ENCODE assay signal across 1 cellular context in genomic region chr18:49560277-49561126, GRCh38.
A peak's percentile ranks its signal among the peaks of the same experiment; 100 is the strongest.
TF ChIP-seq lines count a peak whose summit lies in the region.

No MANE protein-coding gene starts in this region.

TF ChIP-seq in HepG2, 621 proteins besides CTCF, POLR2A, EP300 and RAD21 (continued from another document and continues in another):
- TF ChIP-seq MAZ (IDR thresholded peaks at IDR 0.05; ENCODE audit: borderline replicate concordance, low read depth, low read length) (no peak), MAZ (CRISPR knock-in tag; IDR thresholded peaks at IDR 0.05; ENCODE audit: low read depth) (no peak), FOXA1 (IDR thresholded peaks at IDR 0.05) (no peak), FOXA1 (CRISPR knock-in tag; IDR thresholded peaks at IDR 0.05) (no peak), ZKSCAN1 (IDR thresholded peaks at IDR 0.05; ENCODE audit: low read length) (no peak), ZNF407 (CRISPR knock-in tag; IDR thresholded peaks at IDR 0.05; ENCODE audit: not compliant biosample characterization) (no peak), ZNF367 (CRISPR knock-in tag; IDR thresholded peaks at IDR 0.05; ENCODE audit: borderline replicate concordance) (no peak), ZFP82 (CRISPR knock-in tag; IDR thresholded peaks at IDR 0.05; ENCODE audit: borderline replicate concordance) (no peak), CBX5 (CRISPR knock-in tag; IDR thresholded peaks at IDR 0.05; ENCODE audit: borderline replicate concordance) (no peak), ZNF746 (CRISPR knock-in tag; IDR thresholded peaks at IDR 0.05) (no peak), ZNF777 (CRISPR knock-in tag; IDR thresholded peaks at IDR 0.05) (peak; percentile 97), FOXO4 (CRISPR knock-in tag; conservative IDR thresholded peaks at IDR 0.05) (no peak), JUND (CRISPR knock-in tag; IDR thresholded peaks at IDR 0.05) (no peak), NBN (conservative IDR thresholded peaks at IDR 0.05) (no peak), PCBP1 (IDR thresholded peaks at IDR 0.05; ENCODE audit: borderline replicate concordance, low read depth, low read length) (no peak), XBP1 (CRISPR knock-in tag; IDR thresholded peaks at IDR 0.05) (no peak), ZNF709 (CRISPR knock-in tag; IDR thresholded peaks at IDR 0.05) (no peak), SPEN (CRISPR knock-in tag; IDR thresholded peaks at IDR 0.05; ENCODE audit: low read depth) (no peak), ZNF776 (CRISPR knock-in tag; IDR thresholded peaks at IDR 0.05) (no peak), FOXA3 (CRISPR knock-in tag; IDR thresholded peaks at IDR 0.05) (no peak), RBM22 (optimal IDR thresholded peaks at IDR 0.05; ENCODE audit: low read length) (no peak), ZFYVE20 (CRISPR knock-in tag; IDR thresholded peaks at IDR 0.05; ENCODE audit: borderline replicate concordance, low read depth) (no peak), ZFP91 (CRISPR knock-in tag; IDR thresholded peaks at IDR 0.05; ENCODE audit: borderline replicate concordance) (no peak), ZNF256 (CRISPR knock-in tag; conservative IDR thresholded peaks at IDR 0.05) (no peak), ZNF775 (CRISPR knock-in tag; IDR thresholded peaks at IDR 0.05; ENCODE audit: borderline replicate concordance) (no peak), KDM1A (CRISPR knock-in tag; IDR thresholded peaks at IDR 0.05) (no peak), ZSCAN25 (CRISPR knock-in tag; IDR thresholded peaks at IDR 0.05) (no peak), REST (IDR thresholded peaks at IDR 0.05; ENCODE audit: borderline replicate concordance in 1 of 2, low read depth in 1 of 2, low read length in 2 of 2) (no peak)
- TF ChIP-seq, protein P1, sequence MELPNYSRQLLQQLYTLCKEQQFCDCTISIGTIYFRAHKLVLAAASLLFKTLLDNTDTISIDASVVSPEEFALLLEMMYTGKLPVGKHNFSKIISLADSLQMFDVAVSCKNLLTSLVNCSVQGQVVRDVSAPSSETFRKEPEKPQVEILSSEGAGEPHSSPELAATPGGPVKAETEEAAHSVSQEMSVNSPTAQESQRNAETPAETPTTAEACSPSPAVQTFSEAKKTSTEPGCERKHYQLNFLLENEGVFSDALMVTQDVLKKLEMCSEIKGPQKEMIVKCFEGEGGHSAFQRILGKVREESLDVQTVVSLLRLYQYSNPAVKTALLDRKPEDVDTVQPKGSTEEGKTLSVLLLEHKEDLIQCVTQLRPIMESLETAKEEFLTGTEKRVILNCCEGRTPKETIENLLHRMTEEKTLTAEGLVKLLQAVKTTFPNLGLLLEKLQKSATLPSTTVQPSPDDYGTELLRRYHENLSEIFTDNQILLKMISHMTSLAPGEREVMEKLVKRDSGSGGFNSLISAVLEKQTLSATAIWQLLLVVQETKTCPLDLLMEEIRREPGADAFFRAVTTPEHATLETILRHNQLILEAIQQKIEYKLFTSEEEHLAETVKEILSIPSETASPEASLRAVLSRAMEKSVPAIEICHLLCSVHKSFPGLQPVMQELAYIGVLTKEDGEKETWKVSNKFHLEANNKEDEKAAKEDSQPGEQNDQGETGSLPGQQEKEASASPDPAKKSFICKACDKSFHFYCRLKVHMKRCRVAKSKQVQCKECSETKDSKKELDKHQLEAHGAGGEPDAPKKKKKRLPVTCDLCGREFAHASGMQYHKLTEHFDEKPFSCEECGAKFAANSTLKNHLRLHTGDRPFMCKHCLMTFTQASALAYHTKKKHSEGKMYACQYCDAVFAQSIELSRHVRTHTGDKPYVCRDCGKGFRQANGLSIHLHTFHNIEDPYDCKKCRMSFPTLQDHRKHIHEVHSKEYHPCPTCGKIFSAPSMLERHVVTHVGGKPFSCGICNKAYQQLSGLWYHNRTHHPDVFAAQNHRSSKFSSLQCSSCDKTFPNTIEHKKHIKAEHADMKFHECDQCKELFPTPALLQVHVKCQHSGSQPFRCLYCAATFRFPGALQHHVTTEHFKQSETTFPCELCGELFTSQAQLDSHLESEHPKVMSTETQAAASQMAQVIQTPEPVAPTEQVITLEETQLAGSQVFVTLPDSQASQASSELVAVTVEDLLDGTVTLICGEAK (IDR thresholded peaks at IDR 0.05): no peak
- TF ChIP-seq, protein P1 (CRISPR knock-in tag; IDR thresholded peaks at IDR 0.05): no peak
- TF ChIP-seq, protein P2, sequence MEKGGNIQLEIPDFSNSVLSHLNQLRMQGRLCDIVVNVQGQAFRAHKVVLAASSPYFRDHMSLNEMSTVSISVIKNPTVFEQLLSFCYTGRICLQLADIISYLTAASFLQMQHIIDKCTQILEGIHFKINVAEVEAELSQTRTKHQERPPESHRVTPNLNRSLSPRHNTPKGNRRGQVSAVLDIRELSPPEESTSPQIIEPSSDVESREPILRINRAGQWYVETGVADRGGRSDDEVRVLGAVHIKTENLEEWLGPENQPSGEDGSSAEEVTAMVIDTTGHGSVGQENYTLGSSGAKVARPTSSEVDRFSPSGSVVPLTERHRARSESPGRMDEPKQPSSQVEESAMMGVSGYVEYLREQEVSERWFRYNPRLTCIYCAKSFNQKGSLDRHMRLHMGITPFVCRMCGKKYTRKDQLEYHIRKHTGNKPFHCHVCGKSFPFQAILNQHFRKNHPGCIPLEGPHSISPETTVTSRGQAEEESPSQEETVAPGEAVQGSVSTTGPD (CRISPR knock-in tag; IDR thresholded peaks at IDR 0.05): no peak
